In genomic region chr12:105231396-105231795, GRCh38 we compare ENCODE assay signal across 33 cellular contexts. TPM values are rescaled to one million over a fixed set of nuclear protein-coding genes. Genes with fewer than 3 reads are reported as not detected.
DNase-seq lines count a peak whose midpoint lies in the region; ATAC-seq, FAIRE-seq and TF ChIP-seq lines count a peak whose summit lies in the region.
"Had no signal": no experiment of that assay in that cellular context is flagged by ENCODE, and none has a peak within 500 bp of the region (broad histone marks: within the 10 kb centered on the region; RNA-seq: fewer than 3 reads in every experiment).

No MANE protein-coding gene starts in this region.

- no peak overlapping the region for H3K9ac ChIP-seq in Loucy (ENCODE audit: low read depth, low read length, poor library complexity, severe bottlenecking)

- H3K9me3 Mint-ChIP-seq in progenitor cell of endocrine pancreas (ENCODE audit: low read depth) = no peaks in the 10 kb centered on the region
- H3K9me3 Mint-ChIP-seq: activated B cell treated with CpG ODN at 0.5 μM for 24 hours; activated CD4-positive, alpha-beta T cell treated with anti-CD3 and anti-CD28 coated beads, Interleukin-2, amount 10 ng/mL, durations not matched to agents 7 days and 5 days; CD8-positive, alpha-beta memory T cell; T-helper 1 cell treated with Interleukin-12 subunit alpha and Interleukin-12 subunit beta and Interleukin-4 antibody, amounts not matched to agents 30 μg/mL and 1 μg/mL, for 36 hours had no signal

- H3K27me3 ChIP-seq in Loucy (ENCODE audit: insufficient read depth, low read length, poor library complexity, severe bottlenecking) = no peaks in the 10 kb centered on the region
- H3K27me3 ChIP-seq: esophagus muscularis mucosa, foreskin keratinocyte, heart right ventricle, stomach, thyroid gland had no signal

- peaks cover 34% of the 10 kb centered on the region for H3K36me3 Mint-ChIP-seq in progenitor cell of endocrine pancreas (ENCODE audit: insufficient read depth)

- no peak for ATAC-seq in GM21528 (IDR thresholded peaks at IDR 0.05; ENCODE audit: low FRiP score, unreplicated experiment)
- ATAC-seq: foreskin keratinocyte, heart right ventricle, K562, PC-3, sciatic nerve had no signal

- H3K4me1 Mint-ChIP-seq in progenitor cell of endocrine pancreas (ENCODE audit: low read depth) = peaks cover 54% of the 10 kb centered on the region

- no peaks in the 10 kb centered on the region for H4K20me1 ChIP-seq in Loucy (ENCODE audit: insufficient read depth, low read length, poor library complexity, severe bottlenecking)

- DNase-seq in ELF-1 (ENCODE audit: low read depth, low spot score) (peak; percentile 14), islet precursor cell (peak; percentile 72), progenitor cell of endocrine pancreas (ENCODE audit: low spot score, unreplicated experiment) (no peak), HTR-8/SVneo (ENCODE audit: insufficient read length, low spot score) (no peak), NCI-H345 treated with DMSO at 0.1 percent for 48 hours (lab: John Stamatoyannopoulos, UW; ENCODE audit: unreplicated experiment) (no peak), LoVo (ENCODE audit: low spot score) (no peak)
- DNase-seq: activated B cell treated with CpG ODN at 0.5 μM for 24 hours; activated CD4-positive, alpha-beta T cell treated with anti-CD3 and anti-CD28 coated beads, Interleukin-2, amount 10 ng/mL, durations not matched to agents 7 days and 5 days; activated effector memory CD4-positive, alpha-beta T cell treated with anti-CD3 and anti-CD28 coated beads, Interleukin-2, amount 50 U/mL, for 16 hours; activated T-cell treated with anti-CD3 and anti-CD28 coated beads, Interleukin-2, amount 50 U/mL, for 1 hour; anterior cingulate cortex; CD8-positive, alpha-beta memory T cell; cortex of kidney; DMS153; foreskin keratinocyte; heart right ventricle; mesenchymal stem cell; NCI-H1092 treated with DMSO at 0.1 percent for 48 hours; NCI-H2029 treated with DMSO at 0.1 percent for 48 hours; NCI-H526; PC-3; stimulated activated CD4-positive, alpha-beta T cell treated with anti-CD3 and anti-CD28 coated beads, Interleukin-4, amount 100 ng/mL, for 1 hour; stomach; thyroid gland had no signal

- FAIRE-seq in HTR-8/SVneo (lab: Jason Lieb, UNC) = no peak
- FAIRE-seq: GM12892, K562 had no signal

- TF ChIP-seq CTCF in Loucy (conservative IDR thresholded peaks at IDR 0.05; ENCODE audit: low read length) (no peak), progenitor cell of endocrine pancreas (IDR thresholded peaks at IDR 0.05; ENCODE audit: unreplicated experiment) (no peak)

- peaks cover 40% of the 10 kb centered on the region for H3K79me2 ChIP-seq in Loucy (ENCODE audit: insufficient read depth, low read length)

- H3K9me3 ChIP-seq in Loucy (ENCODE audit: insufficient read depth, low read depth, low read length) = no peaks in the 10 kb centered on the region
- H3K9me3 ChIP-seq: esophagus muscularis mucosa, heart right ventricle, prostate gland, stomach, thyroid gland had no signal

- peaks cover 3% of the 10 kb centered on the region; the same call in 1 of the 2 replicates for H3F3A ChIP-seq in Loucy (ENCODE audit: low read depth)

- peaks cover 59% of the 10 kb centered on the region for H3K4me1 ChIP-seq in Loucy (ENCODE audit: insufficient read depth, low read length, poor library complexity, severe bottlenecking)

- no peaks in the 10 kb centered on the region; the same call in 1 of the 2 replicates for H3K36me3 ChIP-seq in Loucy (ENCODE audit: insufficient read depth, low read length)
- H3K36me3 ChIP-seq: prostate gland had no signal

- H3K27me3 Mint-ChIP-seq in progenitor cell of endocrine pancreas = no peaks in the 10 kb centered on the region
- H3K27me3 Mint-ChIP-seq: activated B cell treated with CpG ODN at 0.5 μM for 24 hours; activated CD4-positive, alpha-beta T cell treated with anti-CD3 and anti-CD28 coated beads, Interleukin-2, amount 10 ng/mL, durations not matched to agents 7 days and 5 days; activated naive CD8-positive, alpha-beta T cell; CD8-positive, alpha-beta memory T cell had no signal

- no peaks in the 10 kb centered on the region for H3K9me2 ChIP-seq in Loucy (replicated peaks; ENCODE audit: low read depth, low read length)

- H3K4me2 ChIP-seq in Loucy (ENCODE audit: low read depth, low read length, poor library complexity, severe bottlenecking) = peak overlapping the region; percentile 93

- H3K4me3 Mint-ChIP-seq in progenitor cell of endocrine pancreas (ENCODE audit: low read depth) = no peak overlapping the region
- H3K4me3 Mint-ChIP-seq: activated B cell treated with CpG ODN at 0.5 μM for 24 hours; activated CD4-positive, alpha-beta T cell treated with anti-CD3 and anti-CD28 coated beads, Interleukin-2, amount 10 ng/mL, durations not matched to agents 7 days and 5 days; activated naive CD8-positive, alpha-beta T cell; T-helper 1 cell treated with Interleukin-12 subunit alpha and Interleukin-12 subunit beta and Interleukin-4 antibody, amounts not matched to agents 30 μg/mL and 1 μg/mL, for 36 hours had no signal

- H3K4me3 ChIP-seq in Loucy (ENCODE audit: low read length, poor library complexity, severe bottlenecking) = no peak overlapping the region
- H3K4me3 ChIP-seq: esophagus muscularis mucosa, K562, prostate gland, stomach, thyroid gland had no signal

- peak overlapping the region; percentile 17 for H3K27ac Mint-ChIP-seq in progenitor cell of endocrine pancreas
- H3K27ac Mint-ChIP-seq: activated B cell treated with CpG ODN at 0.5 μM for 24 hours; activated CD4-positive, alpha-beta T cell treated with anti-CD3 and anti-CD28 coated beads, Interleukin-2, amount 10 ng/mL, durations not matched to agents 7 days and 5 days; activated naive CD8-positive, alpha-beta T cell; T-helper 1 cell treated with Interleukin-12 subunit alpha and Interleukin-12 subunit beta and Interleukin-4 antibody, amounts not matched to agents 30 μg/mL and 1 μg/mL, for 36 hours had no signal

- no peak overlapping the region for H2AFZ ChIP-seq in Loucy (ENCODE audit: low read length)

RNA-seq across cellular contexts. Expression of gene APPL2, which starts 4.6 kb away (rescaled TPM):
- total RNA-seq in progenitor cell of endocrine pancreas = 158 and 159 TPM in 2 replicates

Comparison
In these comparisons a context has a peak if more than half of its experiments do, and no peak if none do; other contexts are left out.
1. DNase-seq: peak in ELF-1 (single experiment) and islet precursor cell (single experiment); none in progenitor cell of endocrine pancreas (single experiment), HTR-8/SVneo (single experiment), NCI-H345 treated with DMSO at 0.1 percent for 48 hours (single experiment) and LoVo (single experiment).